In the genomic region with DNA sequence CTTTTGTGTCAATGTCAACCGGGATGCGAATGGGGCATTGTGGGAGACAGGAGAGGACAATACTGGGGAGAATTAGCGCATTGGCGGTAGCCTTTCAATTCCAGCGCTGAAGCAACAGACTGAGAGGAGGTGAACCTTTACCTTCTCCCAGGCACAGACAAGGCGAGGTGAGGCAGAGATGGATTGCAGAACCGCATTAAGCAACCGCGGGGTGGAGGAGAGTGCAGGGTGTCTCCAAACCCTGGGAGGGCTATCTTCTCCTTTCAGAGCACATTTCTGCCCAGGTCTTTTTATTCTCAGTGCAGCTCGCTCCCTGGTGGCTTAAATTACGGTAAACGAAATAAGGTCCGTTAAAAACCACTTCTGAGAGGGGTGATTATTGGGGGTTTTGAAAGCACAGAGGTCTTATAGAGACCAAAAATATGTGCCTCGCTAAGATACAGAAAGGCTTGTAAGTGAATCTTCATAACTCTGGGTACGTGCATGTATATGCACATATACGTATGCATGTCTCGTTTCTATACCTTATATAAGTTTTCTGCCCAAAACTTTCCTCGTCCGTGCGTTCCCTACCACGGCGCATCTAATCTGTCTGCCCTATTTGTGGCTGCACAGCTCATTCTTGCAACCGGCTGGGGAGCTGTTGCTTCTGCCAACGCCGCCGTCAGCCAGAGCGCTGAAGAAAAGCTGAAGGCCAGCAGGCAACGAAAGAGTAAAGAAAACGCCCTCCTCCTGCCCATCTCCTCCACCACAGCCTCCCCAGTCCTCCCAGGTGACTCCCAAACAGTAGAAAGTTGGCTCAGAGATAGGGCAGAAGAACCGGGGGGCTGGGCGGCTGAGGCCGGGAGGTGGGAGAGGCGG, we compare ENCODE assay signal across 8 cellular contexts. TPM values are rescaled to one million over a fixed set of nuclear protein-coding genes. Genes with fewer than 3 reads are reported as not detected.
DNase-seq lines count a peak whose midpoint lies in the region; ATAC-seq and TF ChIP-seq lines count a peak whose summit lies in the region.

No MANE protein-coding gene starts in this region.

- H3K4me1 ChIP-seq in rectal smooth muscle tissue (ENCODE audit: control insufficient read depth, insufficient read depth, low read length) = no peaks in the 10 kb centered on the region

- DNase-seq in DMS 273 (lab: John Stamatoyannopoulos, UW; ENCODE audit: unreplicated experiment) (peak; percentile 71), DMS 273 treated with DMSO at 0.1 percent for 48 hours (lab: John Stamatoyannopoulos, UW) (no peak), RPMI8226 (peak; percentile 9), Right ventricle myocardium superior (peak; percentile 55), SIG-M5 (lab: John Stamatoyannopoulos, UW) (no peak), erythroblast (lab: John Stamatoyannopoulos, UW) (no peak), kidney glomerular epithelial cell (lab: John Stamatoyannopoulos, UW) (no peak)

- ATAC-seq in Right ventricle myocardium superior (ENCODE audit: poor library complexity) = peak; percentile 53

- TF ChIP-seq POLR2A in erythroblast (IDR thresholded peaks at IDR 0.05; ENCODE audit: low read length) = no peak

- intact Hi-C loops in Right ventricle myocardium superior (cut with DNase I) = no loop called here

- peak overlapping the region; percentile 55 for H3K4me3 ChIP-seq in rectal smooth muscle tissue (ENCODE audit: low read length)

- no peak overlapping the region for H3K27ac ChIP-seq in rectal smooth muscle tissue (ENCODE audit: low read depth, low read length)

- no peaks in the 10 kb centered on the region for H3K36me3 ChIP-seq in rectal smooth muscle tissue (ENCODE audit: control insufficient read depth, insufficient read depth, low read length)

- H3K9ac ChIP-seq in rectal smooth muscle tissue (ENCODE audit: low read length) = no peak overlapping the region

- peaks cover 8% of the 10 kb centered on the region for H3K27me3 ChIP-seq in rectal smooth muscle tissue (ENCODE audit: control insufficient read depth, insufficient read depth, low read length)

RNA-seq across cellular contexts. Expression of a gene that starts 0.9 kb away (rescaled TPM):
- not detected for total RNA-seq in Right ventricle myocardium superior

RNA-seq across cellular contexts. Expression of a gene that starts 37.0 kb away (rescaled TPM):
- not detected for total RNA-seq in Right ventricle myocardium superior

Comparison
In these comparisons a context has a peak if more than half of its experiments do, and no peak if none do; other contexts are left out.
1. DNase-seq: peak in DMS 273 (single experiment), RPMI8226 (single experiment) and Right ventricle myocardium superior (single experiment); none in DMS 273 treated with DMSO at 0.1 percent for 48 hours (single experiment), SIG-M5 (single experiment), erythroblast (0 of 2) and kidney glomerular epithelial cell (single experiment).